ENCODE assay signal across 14 cellular contexts in the genomic region with DNA sequence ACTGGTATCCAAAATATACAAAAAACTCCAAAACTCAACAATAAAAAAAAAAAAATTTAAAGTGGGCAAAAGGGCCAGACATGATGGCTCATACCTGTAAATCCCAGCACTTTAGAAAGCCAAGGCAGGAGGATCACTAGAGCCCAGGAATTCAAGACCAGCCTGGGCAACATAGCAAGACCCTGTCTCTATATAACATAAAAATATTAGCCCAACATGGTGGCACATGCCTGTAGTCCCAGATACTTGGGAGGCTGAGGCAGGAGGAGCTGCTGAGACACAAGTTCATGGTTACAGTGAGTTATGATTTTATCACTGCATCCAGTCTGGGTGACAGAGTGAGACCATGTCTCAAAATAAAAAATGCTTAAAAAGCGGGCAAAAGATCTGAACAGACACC.
A peak's percentile ranks its signal among the peaks of the same experiment; 100 is the strongest.
DNase-seq lines count a peak whose midpoint lies in the region; ATAC-seq, FAIRE-seq and TF ChIP-seq lines count a peak whose summit lies in the region.
"Had no signal": no experiment of that assay in that cellular context is flagged by ENCODE, and none has a peak within 500 bp of the region (broad histone marks: within the 10 kb centered on the region; RNA-seq: fewer than 3 reads in every experiment).

No MANE protein-coding gene starts in this region.

- H3K14ac ChIP-seq in IMR-90 (replicated peaks; ENCODE audit: low read depth, low read length): no peak overlapping the region

- H2BK120ac ChIP-seq in IMR-90 (ENCODE audit: low read depth, low read length): no peak overlapping the region

- H2BK20ac ChIP-seq in IMR-90 (ENCODE audit: low read depth, low read length): no peak overlapping the region

- no peak overlapping the region for H2AK5ac ChIP-seq in IMR-90 (ENCODE audit: low read depth, low read length)

- no peak for TF ChIP-seq RAD21 in IMR-90 (IDR thresholded peaks at IDR 0.05; ENCODE audit: low read length)
- no peak for TF ChIP-seq RAD21 in GM12878 (IDR thresholded peaks at IDR 0.05; ENCODE audit: insufficient read depth, low read depth, low read length)

- intact Hi-C loops in IMR-90 (cut with micrococcal nuclease): no loop called here
- intact Hi-C loops in GM12878 (cut with micrococcal nuclease; ENCODE audit: unreplicated experiment): no loop called here
- intact Hi-C loops in gastrocnemius medialis (cut with DNase I; ENCODE audit: low total_unique reads): no loop called here

- H3K27me3 ChIP-seq in IMR-90 (ENCODE audit: control insufficient read depth, insufficient read depth, low read length) (no peaks in the 10 kb centered on the region), GM12878 (replicated peaks in 1 of 2; ENCODE audit: control insufficient read depth in 2 of 2, insufficient read depth in 2 of 2, low read length in 1 of 2) (no peaks in the 10 kb centered on the region), gastrocnemius medialis (no peaks in the 10 kb centered on the region)
- H3K27me3 ChIP-seq: BE2C had no signal

- H3K9ac ChIP-seq in IMR-90 (ENCODE audit: low read depth, low read length): no peak overlapping the region
- no peak overlapping the region for H3K9ac ChIP-seq in GM12878 (ENCODE audit: control insufficient read depth, insufficient read depth, low read length)

- H3K9me1 ChIP-seq in IMR-90 (ENCODE audit: insufficient read depth, low read length): peaks cover 7% of the 10 kb centered on the region

- H2AK9ac ChIP-seq in IMR-90 (replicated peaks; ENCODE audit: low read depth, low read length, poor library complexity): no peak overlapping the region

- H3K4me2 ChIP-seq in IMR-90 (ENCODE audit: low read depth, low read length) (no peak overlapping the region), GM12878 (ENCODE audit: control insufficient read depth, insufficient read depth) (peak overlapping the region; percentile 41; the same call in 1 of the 2 replicates)
- H3K4me2 ChIP-seq: A549 had no signal

- in situ Hi-C loops in IMR-90 (cut with MboI; ENCODE audit: low sequenced_read_pairs) (no loop called here), GM12878 (cut with MboI) (no loop called here), gastrocnemius medialis (cut with MboI; ENCODE audit: low sequenced_read_pairs in 4 of 4) (no loop called here)

- H3K4me3 ChIP-seq in HEK293 (ENCODE audit: low read depth, low read length) (no peak overlapping the region), IMR-90 (ENCODE audit: insufficient read depth, low read depth, low read length) (no peak overlapping the region), GM12878 (no peak overlapping the region), gastrocnemius medialis (no peak overlapping the region)
- H3K4me3 ChIP-seq: A549 had no signal

- no peak for DNase-seq in IMR-90
- DNase-seq in GM12878 (ENCODE audit: low read depth, low spot score): no peak
- DNase-seq in gastrocnemius medialis: no peak
- no peak for DNase-seq in NCI-H524 (lab: John Stamatoyannopoulos, UW)
- no peak for DNase-seq in T1000 (lab: John Stamatoyannopoulos, UW)
- DNase-seq: BE2C; CD4-positive, alpha-beta memory T cell; DMS79; GOT3; H9 had no signal

- CTCF ChIA-PET in HEK293 (lab: Yijun Ruan, JAX): interaction anchor here (1.5 kb wide), 1 partner anchor 17 kb away, joined by 6 read pairs; no protein-coding TSS in a partner anchor
- CTCF ChIA-PET in IMR-90 (lab: Yijun Ruan, JAX): no interaction called here
- CTCF ChIA-PET in GM12878 (lab: Yijun Ruan, JAX): interaction anchor here (0.5 to 2.8 kb wide), 8 partner anchors 9 to 126 kb away, joined by 3 to 10 read pairs (median 4); no protein-coding TSS in a partner anchor

- no peak overlapping the region for H4K91ac ChIP-seq in IMR-90 (ENCODE audit: insufficient read depth, low read depth, low read length)

- H3K9me3 ChIP-seq in HEK293 (ENCODE audit: control insufficient read depth, insufficient read depth, low read depth, low read length) (no peaks in the 10 kb centered on the region), IMR-90 (ENCODE audit: control insufficient read depth, insufficient read depth, low read length) (no peaks in the 10 kb centered on the region), GM12878 (replicated peaks; ENCODE audit: control insufficient read depth, insufficient read depth, low read length) (peaks cover 8% of the 10 kb centered on the region; the same call in 2 of the 3 replicates), gastrocnemius medialis (no peaks in the 10 kb centered on the region)
- H3K9me3 ChIP-seq: A549, BE2C had no signal

- no peak for TF ChIP-seq EP300 in GM12878 (IDR thresholded peaks at IDR 0.05; ENCODE audit: borderline replicate concordance in 1 of 2, control insufficient read depth in 1 of 2, low read depth in 2 of 2, low read length in 2 of 2)

- dilution Hi-C loops in IMR-90 (cut with HindIII; ENCODE audit: low sequenced_read_pairs, unreplicated experiment): no loop called here

- H3K27ac ChIP-seq in HEK293 (ENCODE audit: extremely low read depth, low read depth, low read length) (no peak overlapping the region), IMR-90 (ENCODE audit: insufficient read depth, low read length) (no peak overlapping the region), GM12878 (ENCODE audit: control insufficient read depth, insufficient read depth) (0 out of 2 replicates have a peak overlapping the region, but pooled peaks have one; percentile 28), gastrocnemius medialis (peak overlapping the region; percentile 75 to 82 (median 78))
- H3K27ac ChIP-seq: A549, C4-2B had no signal

- SMC1A ChIA-PET in GM12878 (lab: Charles Lee; ENCODE audit: uncharacterized antibody, unreplicated experiment): interaction anchor here (0.6 to 2.8 kb wide), 15 partner anchors 8 to 123 kb away, joined by 3 to 14 read pairs (median 5); no protein-coding TSS in a partner anchor

- peaks cover 95% of the 10 kb centered on the region for H3K79me2 ChIP-seq in GM12878 (ENCODE audit: control insufficient read depth, insufficient read depth, low read length)

- H3K4ac ChIP-seq in IMR-90 (ENCODE audit: low read depth, low read length): no peak overlapping the region

- ATAC-seq in IMR-90 (ENCODE audit: low read depth): no peak
- peak; percentile 9; the same call in 1 of the 3 replicates for ATAC-seq in GM12878
- ATAC-seq in gastrocnemius medialis: no peak
- ATAC-seq in GM18517 (IDR thresholded peaks at IDR 0.05; ENCODE audit: unreplicated experiment): no peak
- ATAC-seq: A549 had no signal

- H4K8ac ChIP-seq in IMR-90 (ENCODE audit: low read depth in 2 of 2, low read length in 2 of 2): no peak overlapping the region

- RAD21 ChIA-PET in GM12878 (lab: Charles Lee; ENCODE audit: unreplicated experiment): interaction anchor here (0.9 to 2.6 kb wide), 11 partner anchors 9 to 125 kb away, joined by 3 to 17 read pairs (median 4); no protein-coding TSS in a partner anchor

- no peak overlapping the region for H2BK5ac ChIP-seq in IMR-90 (ENCODE audit: low read depth, low read length, poor library complexity, severe bottlenecking)

- H3K4me1 ChIP-seq in HEK293 (ENCODE audit: control insufficient read depth, insufficient read depth, low read length) (peaks cover 16% of the 10 kb centered on the region), IMR-90 (ENCODE audit: control insufficient read depth, insufficient read depth, low read length) (peaks cover 6% of the 10 kb centered on the region), GM12878 (ENCODE audit: control insufficient read depth, insufficient read depth, low read length) (peaks cover 21% of the 10 kb centered on the region; the same call in 1 of the 2 replicates), gastrocnemius medialis (peaks cover 64 to 74% of the 10 kb centered on the region in 2 donors)
- H3K4me1 ChIP-seq: BE2C had no signal

- no peak for TF ChIP-seq CTCF in HEK293 (tag by site-specific recombination; IDR thresholded peaks at IDR 0.05)
- no peak for TF ChIP-seq CTCF in IMR-90 (conservative IDR thresholded peaks at IDR 0.05; ENCODE audit: low read depth, low read length)
- no peak for TF ChIP-seq CTCF in GM12878 (IDR thresholded peaks at IDR 0.05 in 2 of 3, conservative IDR thresholded peaks at IDR 0.05 in 1 of 3; ENCODE audit: control insufficient read depth in 2 of 3, extremely low read depth in 1 of 3, insufficient read depth in 1 of 3, low read depth in 3 of 3, low read length in 3 of 3)
- no peak for TF ChIP-seq CTCF in gastrocnemius medialis (IDR thresholded peaks at IDR 0.05 in 4 of 5, conservative IDR thresholded peaks at IDR 0.05 in 1 of 5)

- H3K18ac ChIP-seq in IMR-90 (ENCODE audit: low read depth, low read length): no peak overlapping the region

- H2BK15ac ChIP-seq in IMR-90 (ENCODE audit: low read depth, low read length): no peak overlapping the region

- no peak for FAIRE-seq in GM12878 (lab: Jason Lieb, UNC)
- FAIRE-seq: A549 had no signal

- no peak overlapping the region for H2AFZ ChIP-seq in IMR-90 (replicated peaks; ENCODE audit: low read length, poor library complexity)
- H2AFZ ChIP-seq in GM12878 (ENCODE audit: control insufficient read depth, low read depth, low read length): no peak overlapping the region

- no peak overlapping the region for H4K5ac ChIP-seq in IMR-90 (ENCODE audit: low read depth, low read length)

- peaks cover 10 to 58% of the 10 kb centered on the region in 2 experiments; a peak in 3 of 4 replicates for H3K79me1 ChIP-seq in IMR-90 (ENCODE audit: low read depth in 1 of 2, low read length in 2 of 2)

- POLR2A ChIA-PET in HEK293 (lab: Yijun Ruan, JAX) (interaction anchor here (0.7 kb wide), 1 partner anchor 1127 kb away, joined by 3 read pairs; no protein-coding TSS in a partner anchor), IMR-90 (lab: Charles Lee; ENCODE audit: unreplicated experiment) (no interaction called here), GM12878 (lab: Charles Lee) (interaction anchor here (0.9 to 2.8 kb wide), 6 partner anchors 10 to 240 kb away, joined by 3 to 12 read pairs (median 3); no protein-coding TSS in a partner anchor)

- WGBS in IMR-90 (ENCODE audit: extremely low coverage in 2 of 2, insufficient read length in 1 of 2), 2 experiments: no CpG with 5 or more reads among the region's 1 CpG
- WGBS in GM12878 (ENCODE audit: insufficient coverage, insufficient replicate concordance, low lambda C conversion rate, missing lambda C conversion rate): 64% methylated on average over 1 of the region's 1 CpG

- H3K23ac ChIP-seq in IMR-90 (ENCODE audit: low read depth, low read length): peak overlapping the region; percentile 48; the same call in 1 of the 2 replicates

- H4K20me1 ChIP-seq in IMR-90 (ENCODE audit: insufficient read depth, low read length): peaks cover 69% of the 10 kb centered on the region
- H4K20me1 ChIP-seq in GM12878 (ENCODE audit: control insufficient read depth, insufficient read depth): no peaks in the 10 kb centered on the region; the same call in 1 of the 2 replicates

- BruUV-seq in IMR-90 (replicated peaks; lab: Mats Ljungman, UMichigan) (no TSS peak), GM12878 (replicated peaks; lab: Mats Ljungman, UMichigan) (no TSS peak)

- no peaks in the 10 kb centered on the region for H3K36me3 ChIP-seq in HEK293 (ENCODE audit: control insufficient read depth in 2 of 2, insufficient read depth in 1 of 2, low read length in 2 of 2)
- H3K36me3 ChIP-seq in IMR-90 (ENCODE audit: control insufficient read depth, insufficient read depth, low read length): no peaks in the 10 kb centered on the region
- H3K36me3 ChIP-seq in GM12878 (ENCODE audit: control insufficient read depth in 2 of 2, insufficient read depth in 2 of 2, low read length in 1 of 2): peaks cover 0 to 7% of the 10 kb centered on the region in 2 experiments; a peak in 1 of 4 replicates
- H3K36me3 ChIP-seq in gastrocnemius medialis: no peaks in the 10 kb centered on the region
- H3K36me3 ChIP-seq: BE2C had no signal

- H3K56ac ChIP-seq in IMR-90 (ENCODE audit: extremely low read depth, insufficient read depth, low read length): no peak overlapping the region

- TF ChIP-seq POLR2A in IMR-90 (IDR thresholded peaks at IDR 0.05; ENCODE audit: low read depth, low read length): no peak
- no peak for TF ChIP-seq POLR2A in GM12878 (IDR thresholded peaks at IDR 0.05; ENCODE audit: low read depth, low read length)
- TF ChIP-seq POLR2A in gastrocnemius medialis (IDR thresholded peaks at IDR 0.05): no peak

Comparison
In these comparisons a context has a peak if more than half of its experiments do, and no peak if none do; other contexts are left out.
1. H3K27ac ChIP-seq: peak in GM12878 (single experiment) and gastrocnemius medialis (4 of 4); none in HEK293 (single experiment) and IMR-90 (single experiment).